23 cellular contexts compared by ENCODE assay signal in genomic region chr5:57738306-57738705, GRCh38.
A peak's percentile ranks its signal among the peaks of the same experiment; 100 is the strongest.
DNase-seq lines count a peak whose midpoint lies in the region; ATAC-seq and TF ChIP-seq lines count a peak whose summit lies in the region.
"Had no signal": no experiment of that assay in that cellular context is flagged by ENCODE, and none has a peak within 500 bp of the region (broad histone marks: within the 10 kb centered on the region; RNA-seq: fewer than 3 reads in every experiment).

No MANE protein-coding gene starts in this region.

- no peaks in the 10 kb centered on the region for H3K9me2 ChIP-seq in neural cell (ENCODE audit: insufficient read depth, low read length)

- H3K4me3 ChIP-seq in neural cell (ENCODE audit: low read length) (no peak overlapping the region), smooth muscle cell (no peak overlapping the region)
- H3K4me3 ChIP-seq: A549; BLaER1 treated with 17β-estradiol and CSF1 and Interleukin-3, amounts not matched to agents 10 nM and 100 nM; K562; SJCRH30 had no signal

- no peaks in the 10 kb centered on the region for H4K20me1 ChIP-seq in neural cell (ENCODE audit: insufficient read depth)
- H4K20me1 ChIP-seq in smooth muscle cell (ENCODE audit: low read depth): no peaks in the 10 kb centered on the region
- H4K20me1 ChIP-seq: BLaER1 treated with 17β-estradiol and CSF1 and Interleukin-3, amounts not matched to agents 10 nM and 100 nM had no signal

- H3K36me3 ChIP-seq in neural cell (ENCODE audit: insufficient read depth, low read length): no peaks in the 10 kb centered on the region
- no peaks in the 10 kb centered on the region for H3K36me3 ChIP-seq in smooth muscle cell (ENCODE audit: low read depth)
- H3K36me3 ChIP-seq: BLaER1 treated with 17β-estradiol and CSF1 and Interleukin-3, amounts not matched to agents 10 nM and 100 nM; SJCRH30 had no signal

- H3K27ac ChIP-seq in neural cell (ENCODE audit: low read length): no peak overlapping the region
- H3K27ac ChIP-seq in smooth muscle cell (ENCODE audit: low read depth): peak overlapping the region; percentile 94
- H3K27ac ChIP-seq: BLaER1 treated with 17β-estradiol and CSF1 and Interleukin-3, amounts not matched to agents 10 nM and 100 nM; SJCRH30 had no signal

- H3K79me2 ChIP-seq in neural cell (replicated peaks; ENCODE audit: insufficient read depth, low read length): no peaks in the 10 kb centered on the region
- no peaks in the 10 kb centered on the region for H3K79me2 ChIP-seq in smooth muscle cell (ENCODE audit: low read depth)

- H3F3A ChIP-seq in neural cell (ENCODE audit: insufficient read depth, low read length, poor library complexity, severe bottlenecking) (no peaks in the 10 kb centered on the region), smooth muscle cell (ENCODE audit: low read depth) (peaks cover 14% of the 10 kb centered on the region)

- H3K27me3 ChIP-seq in neural cell (ENCODE audit: insufficient read depth, low read depth, low read length) (no peaks in the 10 kb centered on the region), smooth muscle cell (ENCODE audit: low read depth) (no peaks in the 10 kb centered on the region)
- H3K27me3 ChIP-seq: BLaER1 treated with 17β-estradiol and CSF1 and Interleukin-3, amounts not matched to agents 10 nM and 100 nM; SJCRH30 had no signal

- H3K4me1 ChIP-seq in smooth muscle cell (ENCODE audit: low read depth): peaks cover 27% of the 10 kb centered on the region
- H3K4me1 ChIP-seq: BLaER1 treated with 17β-estradiol and CSF1 and Interleukin-3, amounts not matched to agents 10 nM and 100 nM had no signal

- TF ChIP-seq CTCF in neural cell (IDR thresholded peaks at IDR 0.05; ENCODE audit: poor library complexity, severe bottlenecking): no peak
- no peak for TF ChIP-seq CTCF in smooth muscle cell (IDR thresholded peaks at IDR 0.05; ENCODE audit: borderline replicate concordance, insufficient read depth, poor library complexity, severe bottlenecking)

- TF ChIP-seq EP300 in neural cell (conservative IDR thresholded peaks at IDR 0.05; ENCODE audit: poor library complexity, severe bottlenecking): no peak

- H3K9me3 ChIP-seq in neural cell (ENCODE audit: low read length) (no peaks in the 10 kb centered on the region), smooth muscle cell (replicated peaks; ENCODE audit: low read depth) (no peaks in the 10 kb centered on the region)
- H3K9me3 ChIP-seq: A549; BLaER1 treated with 17β-estradiol and CSF1 and Interleukin-3, amounts not matched to agents 10 nM and 100 nM; SJCRH30 had no signal

- peak; percentile 74 for ATAC-seq in SK-N-SH treated with all-trans-retinoic acid at 6 μM for 48 hours
- ATAC-seq in HG02610 (IDR thresholded peaks at IDR 0.05; ENCODE audit: unreplicated experiment): no peak
- ATAC-seq: A549, HepG2, K562 had no signal

- peak; percentile 70 for DNase-seq in iris pigment epithelial cell (ENCODE audit: low read depth)
- no peak for DNase-seq in smooth muscle cell (lab: John Stamatoyannopoulos, UW; ENCODE audit: unreplicated experiment)
- DNase-seq in anterior cingulate cortex (lab: John Stamatoyannopoulos, UW): no peak
- DNase-seq in islet precursor cell: no peak
- DNase-seq: AML-193; CD4-positive, alpha-beta T cell; DMS53; HCEC 1CT; Kasumi-1; NCI-H1092 treated with DMSO at 0.1 percent for 48 hours; NCI-H146; NCI-H2029; NCI-H446; NCI-H524 treated with DMSO at 0.1 percent for 48 hours; NCI-H774; SJCRH30 had no signal

- H3K4me2 ChIP-seq in neural cell (ENCODE audit: low read length) (no peak overlapping the region), smooth muscle cell (no peak overlapping the region)
- H3K4me2 ChIP-seq: A549; BLaER1 treated with 17β-estradiol and CSF1 and Interleukin-3, amounts not matched to agents 10 nM and 100 nM had no signal

- WGBS in smooth muscle cell (ENCODE audit: low lambda C conversion rate): 31% methylated on average over 1 of the region's 1 CpG

- no peak for TF ChIP-seq RAD21 in neural cell (conservative IDR thresholded peaks at IDR 0.05)

- H3K9ac ChIP-seq in neural cell (ENCODE audit: low read length) (no peak overlapping the region), smooth muscle cell (ENCODE audit: low read depth) (no peak overlapping the region)
- H3K9ac ChIP-seq: BLaER1 treated with 17β-estradiol and CSF1 and Interleukin-3, amounts not matched to agents 10 nM and 100 nM had no signal

- H2AFZ ChIP-seq in neural cell (ENCODE audit: low read depth, low read length) (peak overlapping the region; percentile 4), smooth muscle cell (ENCODE audit: low read depth) (no peak overlapping the region)

TF ChIP-seq in SK-N-SH treated with all-trans-retinoic acid at 6 μM for 48 hours, 23 proteins besides CTCF, POLR2A, EP300 and RAD21 (continues in another document):
- TF ChIP-seq TSHZ2 (CRISPR knock-in tag; IDR thresholded peaks at IDR 0.05): no peak
- TF ChIP-seq POU6F1 (CRISPR knock-in tag; IDR thresholded peaks at IDR 0.05; ENCODE audit: borderline replicate concordance, low read depth): no peak
- TF ChIP-seq ZFP30 (CRISPR knock-in tag; IDR thresholded peaks at IDR 0.05): no peak

TF ChIP-seq in neural cell, 6 proteins besides CTCF, POLR2A, EP300 and RAD21:
- no peak for TF ChIP-seq REST (IDR thresholded peaks at IDR 0.05; ENCODE audit: borderline replicate concordance)
- TF ChIP-seq SMC3 (conservative IDR thresholded peaks at IDR 0.05; ENCODE audit: poor library complexity): no peak
- TF ChIP-seq MXI1 (conservative IDR thresholded peaks at IDR 0.05; ENCODE audit: poor library complexity, severe bottlenecking): no peak
TF ChIP-seq in neural cell: peak in this region for 0.
